In genomic region chr6:32371204-32371603, GRCh38 we compare ENCODE assay signal across 20 cellular contexts. TPM values are rescaled to one million over a fixed set of nuclear protein-coding genes. Genes with fewer than 3 reads are reported as not detected.
DNase-seq lines count a peak whose midpoint lies in the region; FAIRE-seq and TF ChIP-seq lines count a peak whose summit lies in the region.
"Had no signal": no experiment of that assay in that cellular context is flagged by ENCODE, and none has a peak within 500 bp of the region (broad histone marks: within the 10 kb centered on the region; RNA-seq: fewer than 3 reads in every experiment).

No MANE protein-coding gene starts in this region.

- peaks cover 3% of the 10 kb centered on the region for H3K27me3 ChIP-seq in bronchial epithelial cell (ENCODE audit: control insufficient read depth, insufficient read depth, low read length)

- no peaks in the 10 kb centered on the region for H3K9me3 ChIP-seq in mesodermal cell (ENCODE audit: control insufficient read depth, low read length)

- no peak overlapping the region for H3K4me3 ChIP-seq in AG10803 (ENCODE audit: low read length)
- H3K4me3 ChIP-seq in bronchial epithelial cell (ENCODE audit: low read depth, low read length): no peak overlapping the region
- no peak overlapping the region for H3K4me3 ChIP-seq in mesodermal cell (ENCODE audit: extremely low read depth, insufficient read depth, low read length, poor library complexity, severe bottlenecking)

- DNase-seq in AG10803 (ENCODE audit: low read depth) (peak; percentile 2), HS-27A (ENCODE audit: low read depth) (peak; percentile 2), bronchial epithelial cell (ENCODE audit: low read depth) (peak; percentile 14), NCI-H1417 treated with DMSO at 0.1 percent for 48 hours (lab: John Stamatoyannopoulos, UW) (no peak), HPDE6-E6E7 (ENCODE audit: extremely low spot score) (no peak), C1 segment of cervical spinal cord (lab: John Stamatoyannopoulos, UW) (no peak), MV-4-11 (lab: John Stamatoyannopoulos, UW) (no peak)
- DNase-seq: COR-L47, DMS153, KBM-7, NCI-H1105, NCI-H187 treated with DMSO at 0.1 percent for 48 hours, NCI-H82, SHP77 had no signal

- peaks cover 4% of the 10 kb centered on the region for H3K4me1 ChIP-seq in mesodermal cell (ENCODE audit: control insufficient read depth, insufficient read depth, low read length, poor library complexity, severe bottlenecking)

- H3K36me3 ChIP-seq in bronchial epithelial cell (ENCODE audit: control insufficient read depth, insufficient read depth, low read length) (no peaks in the 10 kb centered on the region), mesodermal cell (ENCODE audit: control insufficient read depth, insufficient read depth, low read length) (no peaks in the 10 kb centered on the region)

- no CpG with 5 or more reads among the region's 2 CpGs for WGBS in mesodermal cell (ENCODE audit: insufficient coverage in 2 of 2), 2 experiments

- peak overlapping the region; percentile 34 for H3K27ac ChIP-seq in mesodermal cell (ENCODE audit: low read depth, low read length, severe bottlenecking)
- H3K27ac ChIP-seq: C4-2B had no signal

- TF ChIP-seq CTCF in AG10803 (conservative IDR thresholded peaks at IDR 0.05; ENCODE audit: low read length): no peak
- no peak for TF ChIP-seq CTCF in bronchial epithelial cell (IDR thresholded peaks at IDR 0.05; ENCODE audit: insufficient read depth, low read length, severe bottlenecking)

- FAIRE-seq in bronchial epithelial cell (lab: Jason Lieb, UNC): no peak
- FAIRE-seq: GM18507, RCC 7860 had no signal

RNA-seq across cellular contexts. Expression of gene TSBP1, which starts 0.5 kb away (rescaled TPM):
- total RNA-seq in bronchial epithelial cell: not detected in 2 replicates
- polyA plus RNA-seq in mesodermal cell (2013, experiment 1 of 2): not detected
- polyA plus RNA-seq in mesodermal cell (2013, experiment 2 of 2): not detected
- total RNA-seq: M059J, NCI-H460 had no signal

RNA-seq across cellular contexts. Expression of gene BTNL2, which starts 35.8 kb away (rescaled TPM):
- 0.13 and 0.26 TPM in 2 replicates for total RNA-seq in bronchial epithelial cell
- not detected for polyA plus RNA-seq in mesodermal cell (2013, experiment 1 of 2)
- polyA plus RNA-seq in mesodermal cell (2013, experiment 2 of 2): not detected
- total RNA-seq: M059J, NCI-H460 had no signal

Comparison
In these comparisons a context has a peak if more than half of its experiments do, and no peak if none do; other contexts are left out.
1. DNase-seq: peak in AG10803 (single experiment), HS-27A (single experiment) and bronchial epithelial cell (single experiment); none in NCI-H1417 treated with DMSO at 0.1 percent for 48 hours (single experiment), HPDE6-E6E7 (single experiment), C1 segment of cervical spinal cord (0 of 14) and MV-4-11 (single experiment).